31 cellular contexts compared by ENCODE assay signal in the genomic region with DNA sequence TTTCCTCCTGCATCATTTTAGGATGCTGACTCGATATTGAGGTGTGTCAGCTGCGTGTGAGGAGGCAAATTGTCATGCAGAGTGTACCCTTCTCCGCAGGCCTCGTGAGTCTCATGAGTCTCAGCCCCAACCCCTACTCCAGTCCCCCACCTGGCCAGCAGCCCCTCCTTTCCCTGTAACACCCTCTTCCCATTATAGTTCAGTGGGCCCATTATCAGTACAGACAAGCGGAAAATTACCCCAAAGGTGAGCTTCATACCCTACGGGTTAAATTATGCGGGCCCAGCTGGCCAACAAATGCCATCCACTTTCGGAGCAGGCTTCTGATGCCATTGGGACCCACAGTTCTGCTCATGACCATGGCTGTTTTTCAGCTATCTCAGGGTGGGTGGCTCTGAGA. TPM values are rescaled to one million over a fixed set of nuclear protein-coding genes. Genes with fewer than 3 reads are reported as not detected.
"Had no signal": no experiment of that assay in that cellular context is flagged by ENCODE, and none has a peak within 500 bp of the region (broad histone marks: within the 10 kb centered on the region; RNA-seq: fewer than 3 reads in every experiment).

No MANE protein-coding gene starts in this region.

- H3K4me3 ChIP-seq: dorsolateral prefrontal cortex, gastroesophageal sphincter, heart left ventricle, hepatocyte, mucosa of descending colon, neural progenitor cell, prostate gland, right atrium auricular region, smooth muscle cell, testis, tibial artery had no signal

- H3K27me3 ChIP-seq: dorsolateral prefrontal cortex, foreskin keratinocyte, gastroesophageal sphincter, heart left ventricle, hepatocyte, neural progenitor cell, right atrium auricular region, testis, tibial artery had no signal

- H3K79me2 ChIP-seq: hepatocyte had no signal

- H3K9me3 Mint-ChIP-seq: mesothelial cell of epicardium; nephron; stimulated activated effector memory CD8-positive, alpha-beta T cell treated with anti-CD3 and anti-CD28 coated beads, Interleukin-12 subunit alpha, Interleukin-12 subunit beta, amount 100 ng/mL, for 72 hours; type B pancreatic cell had no signal

- H3K9me3 ChIP-seq: gastroesophageal sphincter, heart left ventricle, mucosa of descending colon, prostate gland, right atrium auricular region, testis, tibial artery had no signal

- H3K27ac Mint-ChIP-seq: mesothelial cell of epicardium; naive thymus-derived CD4-positive, alpha-beta T cell; nephron; neural progenitor cell; stimulated activated effector memory CD8-positive, alpha-beta T cell treated with anti-CD3 and anti-CD28 coated beads, Interleukin-12 subunit alpha, Interleukin-12 subunit beta, amount 100 ng/mL, for 72 hours; type B pancreatic cell had no signal

- H3K27me3 Mint-ChIP-seq: type B pancreatic cell had no signal

- H3K4me2 ChIP-seq: hepatocyte, neural progenitor cell, smooth muscle cell had no signal

- ATAC-seq: esophagus mucosa; foreskin keratinocyte; gastroesophageal sphincter; heart left ventricle; mucosa of descending colon; naive thymus-derived CD4-positive, alpha-beta T cell; sciatic nerve; stimulated activated effector memory CD8-positive, alpha-beta T cell treated with anti-CD3 and anti-CD28 coated beads, Interleukin-12 subunit alpha, Interleukin-12 subunit beta, amount 100 ng/mL, for 72 hours; stimulated activated naive CD8-positive, alpha-beta T cell treated with anti-CD3 and anti-CD28 coated beads, Interleukin-15, Interleukin-2, amounts not matched to agents 100 U/mL and 50 U/mL, for 24 hours had no signal

- DNase-seq: dorsolateral prefrontal cortex; effector CD4-positive, alpha-beta T cell; foreskin keratinocyte; heart left ventricle; kidney glomerular epithelial cell; mesenchymal stem cell; mucosa of descending colon; naive thymus-derived CD4-positive, alpha-beta T cell; stimulated activated CD4-positive, alpha-beta T cell treated with anti-CD3 and anti-CD28 coated beads, Interleukin-12 subunit alpha, Interleukin-12 subunit beta, amount 100 ng/mL, for 4 hours; stimulated activated CD4-positive, alpha-beta T cell treated with anti-CD3 and anti-CD28 coated beads, Interleukin-1b, Interleukin-23, amount 100 ng/mL, for 48 hours; stimulated activated CD4-positive, alpha-beta T cell treated with anti-CD3 and anti-CD28 coated beads, Interleukin-4, amount 100 ng/mL, for 24 hours; stimulated activated naive CD8-positive, alpha-beta T cell treated with anti-CD3 and anti-CD28 coated beads, Interleukin-15, Interleukin-2, amounts not matched to agents 100 U/mL and 50 U/mL, for 24 hours; substantia nigra; testis; tibial artery had no signal

- H3K36me3 Mint-ChIP-seq: neural progenitor cell; stimulated activated effector memory CD8-positive, alpha-beta T cell treated with anti-CD3 and anti-CD28 coated beads, Interleukin-12 subunit alpha, Interleukin-12 subunit beta, amount 100 ng/mL, for 72 hours; type B pancreatic cell had no signal

- H3K4me1 ChIP-seq: foreskin keratinocyte, gastroesophageal sphincter, neural progenitor cell, prostate gland, tibial artery had no signal

- H2AFZ ChIP-seq: hepatocyte, neural progenitor cell had no signal

- H3K36me3 ChIP-seq: neural progenitor cell, prostate gland had no signal

- H3K4me1 Mint-ChIP-seq: neural progenitor cell had no signal

- H3K9ac ChIP-seq: neural progenitor cell had no signal

- H3K27ac ChIP-seq: dorsolateral prefrontal cortex, epithelial cell of prostate, foreskin keratinocyte, gastroesophageal sphincter, heart left ventricle, hepatocyte, neural progenitor cell, prostate gland, right atrium auricular region, testis, tibial artery had no signal

- H3K4me3 Mint-ChIP-seq: mesothelial cell of epicardium; naive thymus-derived CD4-positive, alpha-beta T cell; nephron; neural progenitor cell; stimulated activated effector memory CD8-positive, alpha-beta T cell treated with anti-CD3 and anti-CD28 coated beads, Interleukin-12 subunit alpha, Interleukin-12 subunit beta, amount 100 ng/mL, for 72 hours; type B pancreatic cell had no signal

RNA-seq across cellular contexts. Expression of gene SFTPD, which starts 25.2 kb away (rescaled TPM):
- total RNA-seq: fibroblast of lung, lung microvascular endothelial cell, urinary bladder had no signal
- polyA plus RNA-seq: fibroblast of lung; naive thymus-derived CD4-positive, alpha-beta T cell had no signal
